21 cellular contexts compared by ENCODE assay signal in the genomic region with DNA sequence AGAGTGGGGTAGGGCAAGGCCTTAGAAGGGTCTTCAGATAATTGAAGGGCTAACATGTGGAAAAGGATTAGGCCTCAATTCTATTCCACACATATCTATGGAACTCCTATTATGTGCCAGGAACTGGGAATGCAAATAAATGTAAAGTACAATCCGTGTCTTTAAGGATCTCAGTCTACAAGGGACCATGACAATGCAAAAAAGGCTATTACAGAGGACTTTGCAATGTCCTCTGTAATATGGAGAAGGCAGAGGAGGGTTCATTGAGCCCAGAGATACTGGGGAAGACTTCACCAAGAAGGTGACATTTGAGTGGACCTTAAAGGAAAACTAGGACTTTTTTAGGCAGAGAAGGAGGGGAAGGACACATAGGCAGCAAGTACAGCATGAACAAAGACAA.
"Had no signal": no experiment of that assay in that cellular context is flagged by ENCODE, and none has a peak within 500 bp of the region (broad histone marks: within the 10 kb centered on the region; RNA-seq: fewer than 3 reads in every experiment).

No MANE protein-coding gene starts in this region.

- H3K27ac ChIP-seq: gastroesophageal sphincter, uterus had no signal

- ATAC-seq: activated CD8-positive, alpha-beta T cell treated with anti-CD3 and anti-CD28 coated beads for 36 hours; activated T-cell treated with anti-CD3 and anti-CD28 coated beads, Interleukin-2, amount 50 U/mL, for 4 hours; activated T-helper 17 cell treated with anti-CD3 and anti-CD28 coated beads, Interleukin-2, amount 50 U/mL, for 72 hours; gastroesophageal sphincter; natural killer cell; sciatic nerve; stimulated activated effector memory CD8-positive, alpha-beta T cell treated with anti-CD3 and anti-CD28 coated beads, Interleukin-12 subunit alpha, Interleukin-12 subunit beta, amount 100 ng/mL, for 72 hours; WTC11 had no signal

- FAIRE-seq: endothelial cell of umbilical vein, small intestine had no signal

- DNase-seq: activated CD4-positive, alpha-beta T cell treated with anti-CD3 and anti-CD28 coated beads for 1 hour; activated CD4-positive, alpha-beta T cell treated with anti-CD3 and anti-CD28 coated beads, Interleukin-2, amount 50 U/mL, for 1 hour; activated CD8-positive, alpha-beta T cell treated with anti-CD3 and anti-CD28 coated beads for 36 hours; activated gamma-delta T cell treated with Interleukin-2 at 50 U/mL for 16 hours; activated naive CD4-positive, alpha-beta T cell treated with anti-CD3 and anti-CD28 coated beads, Interleukin-2, amount 50 U/mL, for 16 hours; activated T-cell treated with anti-CD3 and anti-CD28 coated beads, Interleukin-2, amount 50 U/mL, for 4 hours; amniotic stem cell; central memory CD4-positive, alpha-beta T cell; head of caudate nucleus; midbrain; natural killer cell; small intestine; stimulated activated CD4-positive, alpha-beta T cell treated with anti-CD3 and anti-CD28 coated beads, Interleukin-4, amount 100 ng/mL, for 24 hours; T1000; uterus had no signal

- H3K4me3 ChIP-seq: gastroesophageal sphincter, uterus had no signal

- H3K36me3 ChIP-seq: gastroesophageal sphincter, uterus had no signal

- H3K27me3 ChIP-seq: gastroesophageal sphincter, uterus had no signal

- H3K9me3 ChIP-seq: gastroesophageal sphincter, uterus had no signal

- H3K4me1 ChIP-seq: uterus had no signal
